ENCODE assay signal across 19 cellular contexts in the genomic region with DNA sequence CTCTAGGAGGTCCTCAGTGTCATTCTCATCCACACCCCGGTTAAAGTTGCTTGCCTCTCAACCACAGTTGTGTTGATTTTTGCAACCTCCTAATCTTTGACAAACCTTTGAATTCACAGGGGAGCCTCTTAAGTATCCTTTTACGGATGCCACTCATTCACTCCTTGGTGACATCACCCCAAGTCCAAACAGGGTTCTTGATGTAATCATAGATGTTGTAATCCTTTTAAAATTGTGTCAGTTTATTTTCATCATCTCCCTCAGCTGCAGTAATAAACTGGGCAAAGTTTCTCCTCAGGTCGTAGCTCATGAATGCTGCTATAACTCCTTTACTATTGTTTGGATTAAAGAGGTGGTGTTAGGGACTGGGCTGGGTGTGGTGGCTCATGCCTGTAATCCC.
DNase-seq lines count a peak whose midpoint lies in the region; ATAC-seq, FAIRE-seq and TF ChIP-seq lines count a peak whose summit lies in the region.
"Had no signal": no experiment of that assay in that cellular context is flagged by ENCODE, and none has a peak within 500 bp of the region (broad histone marks: within the 10 kb centered on the region; RNA-seq: fewer than 3 reads in every experiment).

No MANE protein-coding gene starts in this region.

- no peaks in the 10 kb centered on the region for H3K4me1 ChIP-seq in mucosa of descending colon (ENCODE audit: low read depth)
- H3K4me1 ChIP-seq: BLaER1 treated with 17β-estradiol and CSF1 and Interleukin-3, amounts not matched to agents 10 nM and 100 nM had no signal

- POLR2A ChIA-PET in HEK293T (lab: Yijun Ruan, JAX): interaction anchor here (0.8 kb wide), 1 partner anchor 54 kb away, joined by 3 read pairs; no protein-coding TSS in a partner anchor

- no peak for FAIRE-seq in bronchial epithelial cell (lab: Jason Lieb, UNC)
- FAIRE-seq: GM12878, GM19239 had no signal

- CTCF ChIA-PET in HEK293T (lab: Yijun Ruan, JAX): no interaction called here

- no peaks in the 10 kb centered on the region for H3K9me3 ChIP-seq in mucosa of descending colon
- H3K9me3 ChIP-seq: BLaER1 treated with 17β-estradiol and CSF1 and Interleukin-3, amounts not matched to agents 10 nM and 100 nM had no signal

- no peaks in the 10 kb centered on the region for H3K36me3 ChIP-seq in bronchial epithelial cell (ENCODE audit: control insufficient read depth, insufficient read depth, low read length)
- no peaks in the 10 kb centered on the region for H3K36me3 ChIP-seq in mucosa of descending colon (ENCODE audit: low read depth)
- H3K36me3 ChIP-seq: BLaER1 treated with 17β-estradiol and CSF1 and Interleukin-3, amounts not matched to agents 10 nM and 100 nM had no signal

- ATAC-seq in mucosa of descending colon: peak; percentile 31
- ATAC-seq: CD8-positive, alpha-beta T cell had no signal

- intact Hi-C loops in mucosa of descending colon (cut with DNase I, micrococcal nuclease): no loop called here

- TF ChIP-seq CTCF in bronchial epithelial cell (IDR thresholded peaks at IDR 0.05; ENCODE audit: insufficient read depth, low read length, severe bottlenecking): no peak
- no peak for TF ChIP-seq CTCF in mucosa of descending colon (IDR thresholded peaks at IDR 0.05)

- H3K27me3 ChIP-seq in bronchial epithelial cell (ENCODE audit: control insufficient read depth, insufficient read depth, low read length): no peaks in the 10 kb centered on the region
- H3K27me3 ChIP-seq: BLaER1 treated with 17β-estradiol and CSF1 and Interleukin-3, amounts not matched to agents 10 nM and 100 nM had no signal

- DNase-seq in HEK293T (ENCODE audit: extremely low spot score) (no peak), MV-4-11 (lab: John Stamatoyannopoulos, UW) (peak; percentile 44), bronchial epithelial cell (ENCODE audit: low read depth) (peak; percentile 11), mucosa of descending colon (no peak), cerebellum (ENCODE audit: low spot score) (no peak), glomerular visceral epithelial cell (ENCODE audit: extremely low spot score) (no peak)
- DNase-seq in central memory CD4-positive, alpha-beta T cell: no peak
- DNase-seq: CD8-positive, alpha-beta T cell; DMS53; EL; GOT3; NCI-H1417; NCI-H187 treated with DMSO at 0.1 percent for 48 hours; NCI-H2171; NCI-H446 treated with DMSO at 0.1 percent for 48 hours; Right ventricle myocardium superior had no signal

- H3K4me3 ChIP-seq in bronchial epithelial cell (ENCODE audit: low read depth, low read length): no peak overlapping the region
- H3K4me3 ChIP-seq in mucosa of descending colon: no peak overlapping the region
- H3K4me3 ChIP-seq: BLaER1 treated with 17β-estradiol and CSF1 and Interleukin-3, amounts not matched to agents 10 nM and 100 nM; GM12878 had no signal

TF ChIP-seq in HEK293T, 16 proteins besides CTCF, POLR2A, EP300 and RAD21:
- no peak for TF ChIP-seq CTBP1 (IDR thresholded peaks at IDR 0.05; ENCODE audit: borderline replicate concordance)
- no peak for TF ChIP-seq SP1 (IDR thresholded peaks at IDR 0.05)
- TF ChIP-seq PKNOX1 (IDR thresholded peaks at IDR 0.05): 0 out of 2 replicates have a peak, but pooled peaks have one; percentile 42

Comparison
In these comparisons a context has a peak if more than half of its experiments do, and no peak if none do; other contexts are left out.
1. DNase-seq: peak in MV-4-11 (single experiment) and bronchial epithelial cell (single experiment); none in HEK293T (single experiment), mucosa of descending colon (0 of 3), central memory CD4-positive, alpha-beta T cell (single experiment), cerebellum (single experiment) and glomerular visceral epithelial cell (single experiment).